In genomic region chr11:36289226-36289852, GRCh38 we compare ENCODE assay signal across 7 cellular contexts.
DNase-seq lines count a peak whose midpoint lies in the region; ATAC-seq and TF ChIP-seq lines count a peak whose summit lies in the region.

Gene COMMD9 (minus strand): TSS chr11:36289424. CDS start chr11:36289412, 12 bp downstream.

- in situ Hi-C loops in astrocyte of the spinal cord (cut with HindIII; ENCODE audit: low sequenced_read_pairs), result no loop called here

- H3K4me3 ChIP-seq in astrocyte of the spinal cord (ENCODE audit: low read depth, low read length), result peak within 1 kb of the TSS; percentile 83

- no peak for TF ChIP-seq CTCF in astrocyte of the spinal cord (IDR thresholded peaks at IDR 0.05; ENCODE audit: low read depth, low read length)

- DNase-seq in NCI-H2081 (lab: John Stamatoyannopoulos, UW) (peak; percentile 88 to 93), T1000 (lab: John Stamatoyannopoulos, UW) (peak; percentile 83), astrocyte of the spinal cord (ENCODE audit: low read depth, low spot score) (peak; percentile 93), hippocampal formation (lab: John Stamatoyannopoulos, UW) (peak; percentile 93 to 95), retina (peak; percentile 95)

- ATAC-seq in GM18508 (IDR thresholded peaks at IDR 0.05; ENCODE audit: insufficient read depth, unreplicated experiment) (peak; percentile 94), HG03025 (IDR thresholded peaks at IDR 0.05; ENCODE audit: low FRiP score, unreplicated experiment) (peak; percentile 98)

Comparison
In these comparisons a context has a peak if more than half of its experiments do, and no peak if none do; other contexts are left out.
1. Peak in every context shown above with its lines: DNase-seq, ATAC-seq and H3K4me3 ChIP-seq.